12 cellular contexts compared by ENCODE assay signal in the genomic region with DNA sequence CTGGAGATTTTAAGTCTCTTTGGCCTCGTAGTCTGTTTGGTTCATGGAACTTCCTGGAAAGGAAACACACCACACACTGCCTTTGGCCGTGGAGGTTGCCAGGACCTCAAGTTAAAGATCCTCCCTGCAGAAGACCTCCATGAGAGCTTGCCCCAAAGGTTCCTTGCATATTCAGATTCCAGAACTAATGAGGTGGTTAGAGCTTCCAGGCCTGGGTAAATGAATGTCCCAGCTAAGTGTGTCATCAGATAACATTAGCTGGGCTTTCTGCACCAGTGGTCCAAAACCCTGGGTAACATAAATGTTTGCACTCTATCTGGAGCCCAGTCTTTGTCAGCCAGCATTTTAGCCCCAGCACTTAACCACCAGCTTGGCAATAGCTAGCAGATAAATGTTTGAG.
DNase-seq lines count a peak whose midpoint lies in the region; ATAC-seq and TF ChIP-seq lines count a peak whose summit lies in the region.
"Had no signal": no experiment of that assay in that cellular context is flagged by ENCODE, and none has a peak within 500 bp of the region (broad histone marks: within the 10 kb centered on the region; RNA-seq: fewer than 3 reads in every experiment).

No MANE protein-coding gene starts in this region.

- peak overlapping the region; percentile 75 to 96 (median 89) for H3K4me2 ChIP-seq in BLaER1 treated with 17β-estradiol and CSF1 and Interleukin-3, amounts not matched to agents 10 nM and 100 nM

- TF ChIP-seq CTCF in neutrophil (IDR thresholded peaks at IDR 0.05): no peak

- H3K4me1 ChIP-seq in BLaER1 treated with 17β-estradiol and CSF1 and Interleukin-3, amounts not matched to agents 10 nM and 100 nM: peaks cover 82 to 100% (median 100%) of the 10 kb centered on the region in 10 experiments
- H3K4me1 ChIP-seq in neutrophil (ENCODE audit: control insufficient read depth in 1 of 2, insufficient read depth in 1 of 2, low read depth in 1 of 2, low read length in 1 of 2): peaks cover 83 to 85% of the 10 kb centered on the region in 2 experiments

- H3K27me3 Mint-ChIP-seq in central memory CD8-positive, alpha-beta T cell: no peaks in the 10 kb centered on the region

- H3K36me3 Mint-ChIP-seq in central memory CD8-positive, alpha-beta T cell (ENCODE audit: insufficient read depth): peaks cover 25% of the 10 kb centered on the region

- H3K27ac Mint-ChIP-seq in central memory CD8-positive, alpha-beta T cell (ENCODE audit: low read depth): no peak overlapping the region

- H3K4me1 Mint-ChIP-seq in central memory CD8-positive, alpha-beta T cell: peaks cover 83% of the 10 kb centered on the region

- H3K9me3 Mint-ChIP-seq in central memory CD8-positive, alpha-beta T cell: no peaks in the 10 kb centered on the region

- ATAC-seq in HG03432 (IDR thresholded peaks at IDR 0.05; ENCODE audit: unreplicated experiment) (peak; percentile 26), GM21737 (IDR thresholded peaks at IDR 0.05; ENCODE audit: unreplicated experiment) (no peak)
- no peak for ATAC-seq in central memory CD8-positive, alpha-beta T cell (replicated peaks; ENCODE audit: extremely low read depth, poor library complexity, severe bottlenecking)

- no peak for DNase-seq in central memory CD8-positive, alpha-beta T cell (ENCODE audit: low spot score in 2 of 2)
- DNase-seq in cerebellar nuclear complex (lab: John Stamatoyannopoulos, UW) (no peak), SIG-M5 (lab: John Stamatoyannopoulos, UW) (no peak), inferior parietal cortex (ENCODE audit: extremely low spot score) (no peak)
- DNase-seq: activated T-cell treated with anti-CD3 and anti-CD28 coated beads, Interleukin-2, amount 50 U/mL, for 48 hours; DMS53; Kasumi-1; NCI-H526 had no signal

- H3K27me3 ChIP-seq in BLaER1 treated with 17β-estradiol and CSF1 and Interleukin-3, amounts not matched to agents 10 nM and 100 nM: no peaks in the 10 kb centered on the region
- H3K27me3 ChIP-seq in neutrophil: no peaks in the 10 kb centered on the region

- H4K20me1 ChIP-seq in BLaER1 treated with 17β-estradiol and CSF1 and Interleukin-3, amounts not matched to agents 10 nM and 100 nM: peaks cover 0 to 98% (median 92%) of the 10 kb centered on the region in 11 experiments; a peak in 17 of 22 replicates

- no peak overlapping the region for H3K9ac ChIP-seq in BLaER1 treated with 17β-estradiol and CSF1 and Interleukin-3, amounts not matched to agents 10 nM and 100 nM

- H3K4me3 Mint-ChIP-seq in central memory CD8-positive, alpha-beta T cell: peak overlapping the region; percentile 16

- H3K27ac ChIP-seq in BLaER1 treated with 17β-estradiol and CSF1 and Interleukin-3, amounts not matched to agents 10 nM and 100 nM: peak overlapping the region in 9 of 11 experiments; percentile 2 to 72 (median 21); a peak in 9 of 22 replicates
- H3K27ac ChIP-seq in neutrophil: peak overlapping the region; percentile 37

- H3K9me3 ChIP-seq in BLaER1 treated with 17β-estradiol and CSF1 and Interleukin-3, amounts not matched to agents 10 nM and 100 nM (replicated peaks in 1 of 11): peaks cover 0 to 11% (median 0%) of the 10 kb centered on the region in 11 experiments; a peak in 2 of 22 replicates
- no peaks in the 10 kb centered on the region for H3K9me3 ChIP-seq in neutrophil

- H3K36me3 ChIP-seq in BLaER1 treated with 17β-estradiol and CSF1 and Interleukin-3, amounts not matched to agents 10 nM and 100 nM: peaks cover 0 to 87% (median 66%) of the 10 kb centered on the region in 11 experiments; a peak in 19 of 22 replicates
- H3K36me3 ChIP-seq in neutrophil: no peaks in the 10 kb centered on the region

- H3K4me3 ChIP-seq in BLaER1 treated with 17β-estradiol and CSF1 and Interleukin-3, amounts not matched to agents 10 nM and 100 nM: no peak overlapping the region
- no peak overlapping the region for H3K4me3 ChIP-seq in neutrophil (ENCODE audit: low read depth in 1 of 2, low read length in 1 of 2)
